9 cellular contexts compared by ENCODE assay signal in genomic region chr18:77115461-77115907, GRCh38. TPM values are rescaled to one million over a fixed set of nuclear protein-coding genes. Genes with fewer than 3 reads are reported as not detected.
DNase-seq lines count a peak whose midpoint lies in the region; ATAC-seq, FAIRE-seq and TF ChIP-seq lines count a peak whose summit lies in the region.
"Had no signal": no experiment of that assay in that cellular context is flagged by ENCODE, and none has a peak within 500 bp of the region (broad histone marks: within the 10 kb centered on the region; RNA-seq: fewer than 3 reads in every experiment).

No MANE protein-coding gene starts in this region.

- no peak for ATAC-seq in activated T-cell treated with anti-CD3 and anti-CD28 coated beads, Interleukin-2, amount 50 U/mL, for 4 hours
- ATAC-seq in activated B cell treated with CpG ODN at 0.5 μM for 24 hours (ENCODE audit: low read depth) (no peak), HG03354 (IDR thresholded peaks at IDR 0.05; ENCODE audit: poor library complexity, severe bottlenecking, unreplicated experiment) (no peak)

- POLR2A ChIA-PET in activated B cell treated with CpG ODN at 0.5 μM for 24 hours (lab: Charles Lee), result interaction anchor here (0.9 to 2.4 kb wide), 2 partner anchors 9 to 50 kb away, joined by 3 to 11 read pairs; no protein-coding TSS in a partner anchor

- no peaks in the 10 kb centered on the region for H3K9me2 ChIP-seq in hepatocyte (replicated peaks; ENCODE audit: insufficient read depth)

- H2AFZ ChIP-seq in hepatocyte, result no peak overlapping the region

- H3K27me3 ChIP-seq in hepatocyte (no peaks in the 10 kb centered on the region), testis (no peaks in the 10 kb centered on the region)

- H3K4me3 ChIP-seq in hepatocyte (no peak overlapping the region), testis (no peak overlapping the region)

- FAIRE-seq in GM12891 (lab: Jason Lieb, UNC), result no peak

- no peak overlapping the region for H3K4me3 Mint-ChIP-seq in activated T-cell treated with anti-CD3 and anti-CD28 coated beads, Interleukin-2, amount 50 U/mL, for 4 hours
- no peak overlapping the region for H3K4me3 Mint-ChIP-seq in activated B cell treated with CpG ODN at 0.5 μM for 24 hours

- H3K4me1 ChIP-seq in hepatocyte (ENCODE audit: insufficient read depth) (peaks cover 28% of the 10 kb centered on the region), testis (peaks cover 16% of the 10 kb centered on the region)

- H3K36me3 ChIP-seq in hepatocyte (replicated peaks; ENCODE audit: insufficient read depth, low read depth), result no peaks in the 10 kb centered on the region
- no peaks in the 10 kb centered on the region for H3K36me3 ChIP-seq in testis (ENCODE audit: low read depth, missing control alignments)

- no peaks in the 10 kb centered on the region for H4K20me1 ChIP-seq in hepatocyte (ENCODE audit: insufficient read depth, poor library complexity, severe bottlenecking)

- CTCF ChIA-PET in activated B cell treated with CpG ODN at 0.5 μM for 24 hours (lab: Charles Lee), result interaction anchor here (1.4 kb wide), 1 partner anchor 9 kb away, joined by 4 read pairs; no protein-coding TSS in a partner anchor

- H3K27ac ChIP-seq in hepatocyte, result peak overlapping the region; percentile 88
- H3K27ac ChIP-seq in testis, result peak overlapping the region; percentile 79

- peak; percentile 2 for DNase-seq in activated T-cell treated with anti-CD3 and anti-CD28 coated beads, Interleukin-2, amount 50 U/mL, for 1 hour
- no peak for DNase-seq in activated T-cell treated with anti-CD3 and anti-CD28 coated beads, Interleukin-2, amount 50 U/mL, for 4 hours
- DNase-seq in activated B cell treated with CpG ODN at 0.5 μM for 24 hours (no peak), hepatocyte (ENCODE audit: low spot score) (no peak), testis (no peak), GM12891 (ENCODE audit: insufficient read length, low spot score) (no peak), NCI-H1417 (lab: John Stamatoyannopoulos, UW) (no peak)
- DNase-seq: MV-4-11 had no signal

- H3K4me2 ChIP-seq in hepatocyte, result peak overlapping the region; percentile 65

- H3K9me3 ChIP-seq in hepatocyte (ENCODE audit: low read depth), result no peaks in the 10 kb centered on the region
- no peaks in the 10 kb centered on the region for H3K9me3 ChIP-seq in testis

- peaks cover 23% of the 10 kb centered on the region for H3K79me2 ChIP-seq in hepatocyte

- peaks cover 77% of the 10 kb centered on the region for H3K4me1 Mint-ChIP-seq in activated T-cell treated with anti-CD3 and anti-CD28 coated beads, Interleukin-2, amount 50 U/mL, for 4 hours (ENCODE audit: low read depth)
- H3K4me1 Mint-ChIP-seq in activated B cell treated with CpG ODN at 0.5 μM for 24 hours, result peaks cover 49% of the 10 kb centered on the region

- 60% methylated on average over 2 of the region's 2 CpGs for WGBS in hepatocyte (ENCODE audit: low lambda C conversion rate, missing lambda C conversion rate)
- 89 to 91% methylated on average over 2 of the region's 2 CpGs for WGBS in testis, 2 donors

- H3K27ac Mint-ChIP-seq in activated B cell treated with CpG ODN at 0.5 μM for 24 hours, result peak overlapping the region; percentile 66

- H3K9me3 Mint-ChIP-seq in activated T-cell treated with anti-CD3 and anti-CD28 coated beads, Interleukin-2, amount 50 U/mL, for 4 hours, result no peaks in the 10 kb centered on the region
- no peaks in the 10 kb centered on the region for H3K9me3 Mint-ChIP-seq in activated B cell treated with CpG ODN at 0.5 μM for 24 hours

- no peak for TF ChIP-seq CTCF in activated B cell treated with CpG ODN at 0.5 μM for 24 hours (IDR thresholded peaks at IDR 0.05)
- no peak for TF ChIP-seq CTCF in hepatocyte (IDR thresholded peaks at IDR 0.05; ENCODE audit: poor library complexity)
- TF ChIP-seq CTCF in testis (IDR thresholded peaks at IDR 0.05), result no peak

- peaks cover 37% of the 10 kb centered on the region for H3K36me3 Mint-ChIP-seq in activated T-cell treated with anti-CD3 and anti-CD28 coated beads, Interleukin-2, amount 50 U/mL, for 4 hours (ENCODE audit: insufficient read depth)
- peaks cover 64% of the 10 kb centered on the region for H3K36me3 Mint-ChIP-seq in activated B cell treated with CpG ODN at 0.5 μM for 24 hours (ENCODE audit: low read depth)

- intact Hi-C loops in activated B cell treated with CpG ODN at 0.5 μM for 24 hours (cut with micrococcal nuclease), result no loop called here
- intact Hi-C loops in testis (cut with DNase I; ENCODE audit: low total_unique reads), result no loop called here

- no peak for TF ChIP-seq POLR2A in testis (IDR thresholded peaks at IDR 0.05)
- TF ChIP-seq POLR2A in GM12891 (IDR thresholded peaks at IDR 0.05; ENCODE audit: low read depth, low read length), result no peak

- no peaks in the 10 kb centered on the region for H3K27me3 Mint-ChIP-seq in activated T-cell treated with anti-CD3 and anti-CD28 coated beads, Interleukin-2, amount 50 U/mL, for 4 hours (ENCODE audit: low read depth)
- H3K27me3 Mint-ChIP-seq in activated B cell treated with CpG ODN at 0.5 μM for 24 hours, result no peaks in the 10 kb centered on the region

TF ChIP-seq in GM12891, 5 proteins besides CTCF, POLR2A, EP300 and RAD21:
- TF ChIP-seq SPI1 (IDR thresholded peaks at IDR 0.05; ENCODE audit: low read depth, low read length) (no peak), TAF1 (IDR thresholded peaks at IDR 0.05; ENCODE audit: low read depth, low read length) (no peak), POU2F2 (IDR thresholded peaks at IDR 0.05; ENCODE audit: low read depth, low read length) (no peak), PAX5 (IDR thresholded peaks at IDR 0.05; ENCODE audit: insufficient read depth, low read length, severe bottlenecking) (no peak), POLR2AphosphoS5 (IDR thresholded peaks at IDR 0.05; ENCODE audit: low read depth, low read length) (no peak)

RNA-seq across cellular contexts. Expression of gene MBP, which starts 17.1 kb away (rescaled TPM):
- total RNA-seq in activated T-cell treated with anti-CD3 and anti-CD28 coated beads, Interleukin-2, amount 50 U/mL, for 4 hours, result 10 to 100 TPM; 28.1 to 32.9 (median 32.3) TPM
- total RNA-seq in activated B cell treated with CpG ODN at 0.5 μM for 24 hours (88.0 and 92.7 TPM in 2 replicates), hepatocyte (21.0 and 22.1 TPM in 2 replicates), testis (10 to 100 TPM; 15.4 to 20.3 TPM)
- polyA plus RNA-seq in hepatocyte (21.0 and 21.6 TPM in 2 replicates), testis (ENCODE audit: insufficient read depth, low read depth, low replicate concordance) (16.7 TPM)
- 16.8 TPM for polyA plus RNA-seq in GM12891 (2012; ENCODE audit: low read depth, missing spikeins)
